ENCODE assay signal across 8 cellular contexts in genomic region chr15:91706366-91707032, GRCh38.
DNase-seq lines count a peak whose midpoint lies in the region; ATAC-seq and TF ChIP-seq lines count a peak whose summit lies in the region.

No MANE protein-coding gene starts in this region.

- peak; percentile 60 for ATAC-seq in HG03565 (IDR thresholded peaks at IDR 0.05; ENCODE audit: unreplicated experiment)
- peak; percentile 94 for ATAC-seq in mucosa of descending colon
- ATAC-seq in GM21717 (IDR thresholded peaks at IDR 0.05; ENCODE audit: unreplicated experiment) = no peak

- H3K36me3 ChIP-seq in mucosa of descending colon (ENCODE audit: low read depth) = no peaks in the 10 kb centered on the region

- no peaks in the 10 kb centered on the region for H3K27me3 Mint-ChIP-seq in endothelial cell (ENCODE audit: unreplicated experiment)

- TF ChIP-seq CTCF in GM12872 (IDR thresholded peaks at IDR 0.05; ENCODE audit: insufficient read depth, low read depth, low read length) (peak; percentile 93), endothelial cell (IDR thresholded peaks at IDR 0.05; ENCODE audit: unreplicated experiment) (peak; percentile 89), mucosa of descending colon (IDR thresholded peaks at IDR 0.05) (peak; percentile 85)

- no peaks in the 10 kb centered on the region for H3K4me1 ChIP-seq in mucosa of descending colon (ENCODE audit: low read depth)

- DNase-seq in NCI-H82 treated with DMSO at 0.1 percent for 48 hours (lab: John Stamatoyannopoulos, UW; ENCODE audit: unreplicated experiment) = peak; percentile 8
- peak; percentile 86 for DNase-seq in activated CD8-positive, alpha-beta memory T cell treated with anti-CD3 and anti-CD28 coated beads for 24 hours
- peak; percentile 82 for DNase-seq in endothelial cell (ENCODE audit: low spot score)
- peak; percentile 60 to 89 (median 64) for DNase-seq in mucosa of descending colon
- DNase-seq in stimulated activated CD8-positive, alpha-beta memory T cell treated with anti-CD3 and anti-CD28 coated beads, Interleukin-7, amount 100 ng/mL, for 24 hours (ENCODE audit: low read depth) = peak; percentile 71

- H3K4me3 ChIP-seq in mucosa of descending colon = no peak overlapping the region

- no peaks in the 10 kb centered on the region for H3K36me3 Mint-ChIP-seq in endothelial cell (ENCODE audit: low read depth, unreplicated experiment)

- intact Hi-C loops in mucosa of descending colon (cut with DNase I, micrococcal nuclease) = loop anchor here (10.0 kb wide), 1 partner anchor 368 kb away; no protein-coding TSS in a partner anchor

- H3K9me3 Mint-ChIP-seq in endothelial cell (ENCODE audit: unreplicated experiment) = no peaks in the 10 kb centered on the region

- no peaks in the 10 kb centered on the region for H3K9me3 ChIP-seq in mucosa of descending colon

- H3K27ac Mint-ChIP-seq in endothelial cell (ENCODE audit: unreplicated experiment) = no peak overlapping the region

- no peaks in the 10 kb centered on the region for H3K4me1 Mint-ChIP-seq in endothelial cell (ENCODE audit: unreplicated experiment)

- no peak overlapping the region for H3K4me3 Mint-ChIP-seq in endothelial cell (ENCODE audit: unreplicated experiment)

Comparison
In these comparisons a context has a peak if more than half of its experiments do, and no peak if none do; other contexts are left out.
1. DNase-seq: peak in every context shown above with its lines; median percentile 86 in activated CD8-positive, alpha-beta memory T cell treated with anti-CD3 and anti-CD28 coated beads for 24 hours; 82 in endothelial cell; 71 in stimulated activated CD8-positive, alpha-beta memory T cell treated with anti-CD3 and anti-CD28 coated beads, Interleukin-7, amount 100 ng/mL, for 24 hours; 64 in mucosa of descending colon; 8 in NCI-H82 treated with DMSO at 0.1 percent for 48 hours.